1 cellular context compared by ENCODE assay signal in genomic region chr10:69225681-69226080, GRCh38.
TF ChIP-seq lines count a peak whose summit lies in the region.

No MANE protein-coding gene starts in this region.

TF ChIP-seq in IMR-90, 13 proteins besides CTCF, POLR2A, EP300 and RAD21:
- no peak for TF ChIP-seq RCOR1 (IDR thresholded peaks at IDR 0.05; ENCODE audit: insufficient replicate concordance, low read length)
- no peak for TF ChIP-seq USF2 (IDR thresholded peaks at IDR 0.05; ENCODE audit: low read depth, low read length)
- TF ChIP-seq MAFK (IDR thresholded peaks at IDR 0.05; ENCODE audit: low read depth, low read length), result no peak
- TF ChIP-seq ELK1 (IDR thresholded peaks at IDR 0.05; ENCODE audit: borderline replicate concordance, low read depth, low read length), result no peak
- TF ChIP-seq MAZ (IDR thresholded peaks at IDR 0.05; ENCODE audit: borderline replicate concordance, low read depth, low read length), result no peak
- TF ChIP-seq RFX5 (IDR thresholded peaks at IDR 0.05; ENCODE audit: low read depth, low read length), result no peak
- TF ChIP-seq CHD1 (IDR thresholded peaks at IDR 0.05; ENCODE audit: low read depth, low read length), result no peak
- TF ChIP-seq FOS (IDR thresholded peaks at IDR 0.05; ENCODE audit: low read depth, low read length), result no peak
- no peak for TF ChIP-seq NFE2L2 (IDR thresholded peaks at IDR 0.05; ENCODE audit: low read depth, low read length)
TF ChIP-seq in IMR-90: peak in this region for 0.
